ENCODE assay signal across 8 cellular contexts in genomic region chr6:34888874-34889555, GRCh38. TPM values are rescaled to one million over a fixed set of nuclear protein-coding genes. Genes with fewer than 3 reads are reported as not detected.
DNase-seq lines count a peak whose midpoint lies in the region; ATAC-seq, FAIRE-seq and TF ChIP-seq lines count a peak whose summit lies in the region.

ANKS1A (plus strand) TSS chr6:34889255; CDS start chr6:34889403, 148 bp downstream.

- no peak for ATAC-seq in GM19351 (IDR thresholded peaks at IDR 0.05; ENCODE audit: unreplicated experiment)

- intact Hi-C loops in breast epithelium (cut with DNase I; ENCODE audit: low total_unique reads): no loop called here

- TF ChIP-seq POLR2A in breast epithelium (IDR thresholded peaks at IDR 0.05): peak; percentile 68

- no peak for FAIRE-seq in small intestine (lab: Jason Lieb, UNC)

- WGBS in small intestine, 3 donors: 0 to 1% (median 1%) methylated on average over 37 to 60 of the region's 60 CpGs

- H3K27me3 ChIP-seq in breast epithelium (no peaks in the 10 kb centered on the region), small intestine (ENCODE audit: control insufficient read depth in 2 of 2, insufficient read depth in 2 of 2, low read length in 2 of 2) (no peaks in the 10 kb centered on the region)

- peaks cover 0 to 12% of the 10 kb centered on the region in 2 donors for H3K4me1 ChIP-seq in breast epithelium
- no peaks in the 10 kb centered on the region for H3K4me1 ChIP-seq in small intestine (ENCODE audit: control insufficient read depth in 2 of 2, insufficient read depth in 1 of 2, low read depth in 1 of 2, low read length in 1 of 2)

- CTCF ChIA-PET in HEK293T (lab: Yijun Ruan, JAX): no interaction called here

- peak; percentile 72 for DNase-seq in DMS79 treated with DMSO at 0.1 percent for 48 hours (lab: John Stamatoyannopoulos, UW)
- peak; percentile 79 for DNase-seq in HEK293T (ENCODE audit: extremely low spot score)
- peak; percentile 83 for DNase-seq in NCI-H2029 (lab: John Stamatoyannopoulos, UW)
- peak; percentile 86 to 88 for DNase-seq in breast epithelium (ENCODE audit: low spot score in 2 of 2)
- DNase-seq in iPS-NIHi7 (ENCODE audit: extremely low spot score): peak; percentile 92
- DNase-seq in small intestine: peak; percentile 91

- no peaks in the 10 kb centered on the region for H3K9me3 ChIP-seq in breast epithelium
- no peaks in the 10 kb centered on the region for H3K9me3 ChIP-seq in small intestine (ENCODE audit: control insufficient read depth, low read depth)

- H3K27ac ChIP-seq in VCaP (peak within 1 kb of the TSS; percentile 84), breast epithelium (peak within 1 kb of the TSS; percentile 87 to 94), small intestine (ENCODE audit: low read depth in 1 of 2, low read length in 1 of 2) (peak within 1 kb of the TSS; percentile 79 to 95)

- no peaks in the 10 kb centered on the region for H3K36me3 ChIP-seq in breast epithelium
- H3K36me3 ChIP-seq in small intestine (ENCODE audit: control insufficient read depth in 2 of 2, insufficient read depth in 2 of 2, low read length in 2 of 2): peaks cover 0 to 3% of the 10 kb centered on the region in 2 donors

- POLR2A ChIA-PET in HEK293T (lab: Yijun Ruan, JAX): interaction anchor here (0.8 to 2.7 kb wide), 15 partner anchors 9 to 463 kb away, joined by 3 to 25 read pairs (median 5); partner anchors contain the start of genes BLTP3A, RPS10, SNRPC and ZNF76

- no peak for TF ChIP-seq CTCF in VCaP (conservative IDR thresholded peaks at IDR 0.05)
- no peak for TF ChIP-seq CTCF in breast epithelium (IDR thresholded peaks at IDR 0.05)

- H3K4me3 ChIP-seq in breast epithelium: peak within 1 kb of the TSS; percentile 59 to 81 (median 75)
- peak within 1 kb of the TSS; percentile 92 to 96 for H3K4me3 ChIP-seq in small intestine (ENCODE audit: low read depth in 1 of 2, low read length in 2 of 2)

TF ChIP-seq in HEK293T, 16 proteins besides CTCF, POLR2A, EP300 and RAD21:
- no peak for TF ChIP-seq FOXK2 (IDR thresholded peaks at IDR 0.05)
- no peak for TF ChIP-seq L3MBTL2 (conservative IDR thresholded peaks at IDR 0.05)
- peak; percentile 73 for TF ChIP-seq CTBP1 (IDR thresholded peaks at IDR 0.05; ENCODE audit: borderline replicate concordance)
- TF ChIP-seq BHLHE40 (IDR thresholded peaks at IDR 0.05; ENCODE audit: borderline replicate concordance): no peak
- TF ChIP-seq ELF4 (IDR thresholded peaks at IDR 0.05): peak; percentile 64; the same call in 1 of the 2 replicates
- no peak for TF ChIP-seq TARDBP (IDR thresholded peaks at IDR 0.05)
- TF ChIP-seq SUZ12 (IDR thresholded peaks at IDR 0.05): no peak
- TF ChIP-seq HDGF (IDR thresholded peaks at IDR 0.05; ENCODE audit: borderline replicate concordance): no peak

RNA-seq across cellular contexts. Expression of gene ANKS1A, which starts in this region (rescaled TPM):
- total RNA-seq in breast epithelium: 10 to 100 TPM; 18.2 to 26.5 (median 23.4) TPM
- polyA plus RNA-seq in small intestine: 10 to 100 TPM in 1 of 3 donors, 1 to 10 TPM in 2; 6.5 to 13.3 (median 8.3) TPM
